Comparison of ENCODE assay signal across 1 cellular context in the genomic region with DNA sequence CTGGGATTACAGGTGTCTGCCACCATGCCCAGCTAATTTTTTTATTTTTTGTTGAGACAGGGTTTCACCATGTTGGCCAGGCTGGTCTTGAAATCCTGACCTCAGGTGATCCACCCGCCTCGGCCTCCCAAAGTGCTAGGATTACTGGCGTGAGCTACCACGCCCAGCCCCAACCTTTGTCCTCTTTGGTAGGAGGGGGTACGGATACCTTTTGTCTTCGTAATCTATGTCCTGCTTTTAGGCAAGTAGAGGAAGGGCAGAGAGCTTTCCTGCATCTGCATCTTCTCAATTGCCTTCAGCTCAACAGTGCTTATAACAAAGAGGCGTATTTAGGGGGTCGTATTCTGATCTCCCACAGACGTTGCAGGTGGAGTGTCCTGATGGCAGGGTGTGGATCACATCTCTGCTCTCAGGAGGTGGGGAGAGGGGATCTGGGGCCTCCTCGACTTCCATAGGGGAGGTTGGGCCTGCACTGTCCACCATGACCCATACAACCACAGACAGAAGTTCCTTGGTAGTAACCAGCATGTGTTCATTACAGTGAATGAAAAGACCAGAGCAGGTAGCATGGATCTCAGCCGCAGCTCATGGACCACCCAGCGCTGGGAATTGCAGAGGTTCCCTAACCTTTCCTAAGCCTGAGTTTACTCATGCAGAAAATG.
TF ChIP-seq lines count a peak whose summit lies in the region.

No MANE protein-coding gene starts in this region.

TF ChIP-seq in HepG2, 621 proteins besides CTCF, POLR2A, EP300 and RAD21 (continued from another document and continues in another):
- TF ChIP-seq, protein P1, sequence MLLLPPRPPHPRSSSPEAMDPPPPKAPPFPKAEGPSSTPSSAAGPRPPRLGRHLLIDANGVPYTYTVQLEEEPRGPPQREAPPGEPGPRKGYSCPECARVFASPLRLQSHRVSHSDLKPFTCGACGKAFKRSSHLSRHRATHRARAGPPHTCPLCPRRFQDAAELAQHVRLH (CRISPR knock-in tag; IDR thresholded peaks at IDR 0.05; ENCODE audit: borderline replicate concordance, low read depth) = 0 out of 2 replicates have a peak, but pooled peaks have one; percentile 18
- TF ChIP-seq ZNF737 (CRISPR knock-in tag; IDR thresholded peaks at IDR 0.05; ENCODE audit: borderline replicate concordance) = no peak
- TF ChIP-seq ARNTL (CRISPR knock-in tag; IDR thresholded peaks at IDR 0.05) = no peak
- TF ChIP-seq KDM4B (CRISPR knock-in tag; IDR thresholded peaks at IDR 0.05) = no peak
- TF ChIP-seq, protein P2, sequence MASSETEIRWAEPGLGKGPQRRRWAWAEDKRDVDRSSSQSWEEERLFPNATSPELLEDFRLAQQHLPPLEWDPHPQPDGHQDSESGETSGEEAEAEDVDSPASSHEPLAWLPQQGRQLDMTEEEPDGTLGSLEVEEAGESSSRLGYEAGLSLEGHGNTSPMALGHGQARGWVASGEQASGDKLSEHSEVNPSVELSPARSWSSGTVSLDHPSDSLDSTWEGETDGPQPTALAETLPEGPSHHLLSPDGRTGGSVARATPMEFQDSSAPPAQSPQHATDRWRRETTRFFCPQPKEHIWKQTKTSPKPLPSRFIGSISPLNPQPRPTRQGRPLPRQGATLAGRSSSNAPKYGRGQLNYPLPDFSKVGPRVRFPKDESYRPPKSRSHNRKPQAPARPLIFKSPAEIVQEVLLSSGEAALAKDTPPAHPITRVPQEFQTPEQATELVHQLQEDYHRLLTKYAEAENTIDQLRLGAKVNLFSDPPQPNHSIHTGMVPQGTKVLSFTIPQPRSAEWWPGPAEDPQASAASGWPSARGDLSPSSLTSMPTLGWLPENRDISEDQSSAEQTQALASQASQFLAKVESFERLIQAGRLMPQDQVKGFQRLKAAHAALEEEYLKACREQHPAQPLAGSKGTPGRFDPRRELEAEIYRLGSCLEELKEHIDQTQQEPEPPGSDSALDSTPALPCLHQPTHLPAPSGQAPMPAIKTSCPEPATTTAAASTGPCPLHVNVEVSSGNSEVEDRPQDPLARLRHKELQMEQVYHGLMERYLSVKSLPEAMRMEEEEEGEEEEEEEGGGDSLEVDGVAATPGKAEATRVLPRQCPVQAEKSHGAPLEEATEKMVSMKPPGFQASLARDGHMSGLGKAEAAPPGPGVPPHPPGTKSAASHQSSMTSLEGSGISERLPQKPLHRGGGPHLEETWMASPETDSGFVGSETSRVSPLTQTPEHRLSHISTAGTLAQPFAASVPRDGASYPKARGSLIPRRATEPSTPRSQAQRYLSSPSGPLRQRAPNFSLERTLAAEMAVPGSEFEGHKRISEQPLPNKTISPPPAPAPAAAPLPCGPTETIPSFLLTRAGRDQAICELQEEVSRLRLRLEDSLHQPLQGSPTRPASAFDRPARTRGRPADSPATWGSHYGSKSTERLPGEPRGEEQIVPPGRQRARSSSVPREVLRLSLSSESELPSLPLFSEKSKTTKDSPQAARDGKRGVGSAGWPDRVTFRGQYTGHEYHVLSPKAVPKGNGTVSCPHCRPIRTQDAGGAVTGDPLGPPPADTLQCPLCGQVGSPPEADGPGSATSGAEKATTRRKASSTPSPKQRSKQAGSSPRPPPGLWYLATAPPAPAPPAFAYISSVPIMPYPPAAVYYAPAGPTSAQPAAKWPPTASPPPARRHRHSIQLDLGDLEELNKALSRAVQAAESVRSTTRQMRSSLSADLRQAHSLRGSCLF (CRISPR knock-in tag; IDR thresholded peaks at IDR 0.05; ENCODE audit: borderline replicate concordance) = no peak
- no peak for TF ChIP-seq HNRNPLL (IDR thresholded peaks at IDR 0.05; ENCODE audit: low read depth, low read length, poor library complexity, severe bottlenecking)
- TF ChIP-seq REL (CRISPR knock-in tag; conservative IDR thresholded peaks at IDR 0.05) = no peak
- peak; percentile 26; the same call in 1 of the 2 replicates for TF ChIP-seq ZNF460 (CRISPR knock-in tag; IDR thresholded peaks at IDR 0.05; ENCODE audit: borderline replicate concordance)
- TF ChIP-seq, protein P3, sequence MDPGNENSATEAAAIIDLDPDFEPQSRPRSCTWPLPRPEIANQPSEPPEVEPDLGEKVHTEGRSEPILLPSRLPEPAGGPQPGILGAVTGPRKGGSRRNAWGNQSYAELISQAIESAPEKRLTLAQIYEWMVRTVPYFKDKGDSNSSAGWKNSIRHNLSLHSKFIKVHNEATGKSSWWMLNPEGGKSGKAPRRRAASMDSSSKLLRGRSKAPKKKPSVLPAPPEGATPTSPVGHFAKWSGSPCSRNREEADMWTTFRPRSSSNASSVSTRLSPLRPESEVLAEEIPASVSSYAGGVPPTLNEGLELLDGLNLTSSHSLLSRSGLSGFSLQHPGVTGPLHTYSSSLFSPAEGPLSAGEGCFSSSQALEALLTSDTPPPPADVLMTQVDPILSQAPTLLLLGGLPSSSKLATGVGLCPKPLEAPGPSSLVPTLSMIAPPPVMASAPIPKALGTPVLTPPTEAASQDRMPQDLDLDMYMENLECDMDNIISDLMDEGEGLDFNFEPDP (CRISPR knock-in tag; conservative IDR thresholded peaks at IDR 0.05) = 0 out of 2 replicates have a peak, but pooled peaks have one; percentile 32
- TF ChIP-seq RFX3 (CRISPR knock-in tag; IDR thresholded peaks at IDR 0.05) = no peak
- 0 out of 2 replicates have a peak, but pooled peaks have one; percentile 15 for TF ChIP-seq KLF13 (CRISPR knock-in tag; IDR thresholded peaks at IDR 0.05)
- TF ChIP-seq RXRB (CRISPR knock-in tag; IDR thresholded peaks at IDR 0.05; ENCODE audit: borderline replicate concordance) = no peak
- no peak; the same call in 1 of the 2 replicates for TF ChIP-seq ZNF619 (CRISPR knock-in tag; IDR thresholded peaks at IDR 0.05)
- TF ChIP-seq SRY (CRISPR knock-in tag; IDR thresholded peaks at IDR 0.05) = no peak
- TF ChIP-seq ZSCAN25 (CRISPR knock-in tag; IDR thresholded peaks at IDR 0.05) = no peak
- TF ChIP-seq MEIS1 (CRISPR knock-in tag; IDR thresholded peaks at IDR 0.05; ENCODE audit: borderline replicate concordance) = 0 out of 2 replicates have a peak, but pooled peaks have one; percentile 10
- TF ChIP-seq SOX13 (IDR thresholded peaks at IDR 0.05) = no peak; the same call in 1 of the 2 replicates
- TF ChIP-seq SOX13 (CRISPR knock-in tag; conservative IDR thresholded peaks at IDR 0.05 in 1 of 2, IDR thresholded peaks at IDR 0.05 in 1 of 2) = peak in 1 of 2 experiments; percentile 60; a peak in 1 of 4 replicates
- no peak for TF ChIP-seq SMARCE1 (IDR thresholded peaks at IDR 0.05; ENCODE audit: borderline replicate concordance)
- no peak for TF ChIP-seq SRSF9 (IDR thresholded peaks at IDR 0.05; ENCODE audit: borderline replicate concordance, insufficient read depth, low read depth, low read length, poor library complexity, severe bottlenecking)
- no peak for TF ChIP-seq ZNF547 (CRISPR knock-in tag; IDR thresholded peaks at IDR 0.05)
- TF ChIP-seq, protein P4, sequence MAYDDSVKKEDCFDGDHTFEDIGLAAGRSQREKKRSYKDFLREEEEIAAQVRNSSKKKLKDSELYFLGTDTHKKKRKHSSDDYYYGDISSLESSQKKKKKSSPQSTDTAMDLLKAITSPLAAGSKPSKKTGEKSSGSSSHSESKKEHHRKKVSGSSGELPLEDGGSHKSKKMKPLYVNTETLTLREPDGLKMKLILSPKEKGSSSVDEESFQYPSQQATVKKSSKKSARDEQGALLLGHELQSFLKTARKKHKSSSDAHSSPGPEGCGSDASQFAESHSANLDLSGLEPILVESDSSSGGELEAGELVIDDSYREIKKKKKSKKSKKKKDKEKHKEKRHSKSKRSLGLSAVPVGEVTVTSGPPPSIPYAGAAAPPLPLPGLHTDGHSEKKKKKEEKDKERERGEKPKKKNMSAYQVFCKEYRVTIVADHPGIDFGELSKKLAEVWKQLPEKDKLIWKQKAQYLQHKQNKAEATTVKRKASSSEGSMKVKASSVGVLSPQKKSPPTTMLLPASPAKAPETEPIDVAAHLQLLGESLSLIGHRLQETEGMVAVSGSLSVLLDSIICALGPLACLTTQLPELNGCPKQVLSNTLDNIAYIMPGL (CRISPR knock-in tag; IDR thresholded peaks at IDR 0.05; ENCODE audit: borderline replicate concordance in 1 of 2, low read depth in 1 of 2) = 0 out of 4 replicates have a peak, but pooled peaks of 1 of the 2 experiments have one; percentile 1
- no peak for TF ChIP-seq PHF20 (CRISPR knock-in tag; IDR thresholded peaks at IDR 0.05)
- no peak for TF ChIP-seq ZIK1 (CRISPR knock-in tag; IDR thresholded peaks at IDR 0.05; ENCODE audit: borderline replicate concordance, low read depth)
- TF ChIP-seq, protein P5, sequence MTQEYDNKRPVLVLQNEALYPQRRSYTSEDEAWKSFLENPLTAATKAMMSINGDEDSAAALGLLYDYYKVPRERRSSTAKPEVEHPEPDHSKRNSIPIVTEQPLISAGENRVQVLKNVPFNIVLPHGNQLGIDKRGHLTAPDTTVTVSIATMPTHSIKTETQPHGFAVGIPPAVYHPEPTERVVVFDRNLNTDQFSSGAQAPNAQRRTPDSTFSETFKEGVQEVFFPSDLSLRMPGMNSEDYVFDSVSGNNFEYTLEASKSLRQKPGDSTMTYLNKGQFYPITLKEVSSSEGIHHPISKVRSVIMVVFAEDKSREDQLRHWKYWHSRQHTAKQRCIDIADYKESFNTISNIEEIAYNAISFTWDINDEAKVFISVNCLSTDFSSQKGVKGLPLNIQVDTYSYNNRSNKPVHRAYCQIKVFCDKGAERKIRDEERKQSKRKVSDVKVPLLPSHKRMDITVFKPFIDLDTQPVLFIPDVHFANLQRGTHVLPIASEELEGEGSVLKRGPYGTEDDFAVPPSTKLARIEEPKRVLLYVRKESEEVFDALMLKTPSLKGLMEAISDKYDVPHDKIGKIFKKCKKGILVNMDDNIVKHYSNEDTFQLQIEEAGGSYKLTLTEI (CRISPR knock-in tag; conservative IDR thresholded peaks at IDR 0.05) = no peak
- TF ChIP-seq HNF4A (CRISPR knock-in tag; IDR thresholded peaks at IDR 0.05) = peak; percentile 47
- TF ChIP-seq PPARG (CRISPR knock-in tag; conservative IDR thresholded peaks at IDR 0.05) = peak; percentile 49; the same call in 1 of the 2 replicates
- no peak for TF ChIP-seq ZNF839 (CRISPR knock-in tag; IDR thresholded peaks at IDR 0.05; ENCODE audit: borderline replicate concordance)
- TF ChIP-seq DNMT1 (CRISPR knock-in tag; IDR thresholded peaks at IDR 0.05) = no peak
- TF ChIP-seq ZBTB42 (CRISPR knock-in tag; IDR thresholded peaks at IDR 0.05) = no peak
- no peak for TF ChIP-seq SRSF1 (optimal IDR thresholded peaks at IDR 0.05; ENCODE audit: low read depth, low read length)
- no peak for TF ChIP-seq ZNF484 (CRISPR knock-in tag; IDR thresholded peaks at IDR 0.05; ENCODE audit: borderline replicate concordance, low read depth)
- no peak for TF ChIP-seq SOX6 (IDR thresholded peaks at IDR 0.05)
- TF ChIP-seq SOX6 (CRISPR knock-in tag; IDR thresholded peaks at IDR 0.05) = peak; percentile 65
- TF ChIP-seq, protein P6, sequence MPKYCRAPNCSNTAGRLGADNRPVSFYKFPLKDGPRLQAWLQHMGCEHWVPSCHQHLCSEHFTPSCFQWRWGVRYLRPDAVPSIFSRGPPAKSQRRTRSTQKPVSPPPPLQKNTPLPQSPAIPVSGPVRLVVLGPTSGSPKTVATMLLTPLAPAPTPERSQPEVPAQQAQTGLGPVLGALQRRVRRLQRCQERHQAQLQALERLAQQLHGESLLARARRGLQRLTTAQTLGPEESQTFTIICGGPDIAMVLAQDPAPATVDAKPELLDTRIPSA (CRISPR knock-in tag; IDR thresholded peaks at IDR 0.05; ENCODE audit: borderline replicate concordance) = no peak
- peak; percentile 11; the same call in 1 of the 2 replicates for TF ChIP-seq CEBPG (CRISPR knock-in tag; IDR thresholded peaks at IDR 0.05)
- TF ChIP-seq, protein P7, sequence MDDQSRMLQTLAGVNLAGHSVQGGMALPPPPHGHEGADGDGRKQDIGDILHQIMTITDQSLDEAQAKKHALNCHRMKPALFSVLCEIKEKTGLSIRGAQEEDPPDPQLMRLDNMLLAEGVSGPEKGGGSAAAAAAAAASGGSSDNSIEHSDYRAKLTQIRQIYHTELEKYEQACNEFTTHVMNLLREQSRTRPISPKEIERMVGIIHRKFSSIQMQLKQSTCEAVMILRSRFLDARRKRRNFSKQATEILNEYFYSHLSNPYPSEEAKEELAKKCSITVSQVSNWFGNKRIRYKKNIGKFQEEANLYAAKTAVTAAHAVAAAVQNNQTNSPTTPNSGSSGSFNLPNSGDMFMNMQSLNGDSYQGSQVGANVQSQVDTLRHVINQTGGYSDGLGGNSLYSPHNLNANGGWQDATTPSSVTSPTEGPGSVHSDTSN (CRISPR knock-in tag; IDR thresholded peaks at IDR 0.05; ENCODE audit: borderline replicate concordance) = no peak
- TF ChIP-seq SP5 (CRISPR knock-in tag; IDR thresholded peaks at IDR 0.05; ENCODE audit: borderline replicate concordance, low read depth) = peak; percentile 73
- TF ChIP-seq CHD2 (IDR thresholded peaks at IDR 0.05; ENCODE audit: low read depth, low read length) = no peak
- no peak for TF ChIP-seq POLR2G (IDR thresholded peaks at IDR 0.05; ENCODE audit: low read depth, low read length)
- TF ChIP-seq NFIB (CRISPR knock-in tag; IDR thresholded peaks at IDR 0.05; ENCODE audit: borderline replicate concordance) = no peak
- TF ChIP-seq, protein P8, sequence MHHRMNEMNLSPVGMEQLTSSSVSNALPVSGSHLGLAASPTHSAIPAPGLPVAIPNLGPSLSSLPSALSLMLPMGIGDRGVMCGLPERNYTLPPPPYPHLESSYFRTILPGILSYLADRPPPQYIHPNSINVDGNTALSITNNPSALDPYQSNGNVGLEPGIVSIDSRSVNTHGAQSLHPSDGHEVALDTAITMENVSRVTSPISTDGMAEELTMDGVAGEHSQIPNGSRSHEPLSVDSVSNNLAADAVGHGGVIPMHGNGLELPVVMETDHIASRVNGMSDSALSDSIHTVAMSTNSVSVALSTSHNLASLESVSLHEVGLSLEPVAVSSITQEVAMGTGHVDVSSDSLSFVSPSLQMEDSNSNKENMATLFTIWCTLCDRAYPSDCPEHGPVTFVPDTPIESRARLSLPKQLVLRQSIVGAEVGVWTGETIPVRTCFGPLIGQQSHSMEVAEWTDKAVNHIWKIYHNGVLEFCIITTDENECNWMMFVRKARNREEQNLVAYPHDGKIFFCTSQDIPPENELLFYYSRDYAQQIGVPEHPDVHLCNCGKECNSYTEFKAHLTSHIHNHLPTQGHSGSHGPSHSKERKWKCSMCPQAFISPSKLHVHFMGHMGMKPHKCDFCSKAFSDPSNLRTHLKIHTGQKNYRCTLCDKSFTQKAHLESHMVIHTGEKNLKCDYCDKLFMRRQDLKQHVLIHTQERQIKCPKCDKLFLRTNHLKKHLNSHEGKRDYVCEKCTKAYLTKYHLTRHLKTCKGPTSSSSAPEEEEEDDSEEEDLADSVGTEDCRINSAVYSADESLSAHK (CRISPR knock-in tag; IDR thresholded peaks at IDR 0.05; ENCODE audit: borderline replicate concordance) = no peak
- TF ChIP-seq MAFF (IDR thresholded peaks at IDR 0.05; ENCODE audit: low read depth, low read length) = no peak
- TF ChIP-seq PRMT3 (CRISPR knock-in tag; IDR thresholded peaks at IDR 0.05; ENCODE audit: borderline replicate concordance, low read depth) = no peak
- TF ChIP-seq, protein P9, sequence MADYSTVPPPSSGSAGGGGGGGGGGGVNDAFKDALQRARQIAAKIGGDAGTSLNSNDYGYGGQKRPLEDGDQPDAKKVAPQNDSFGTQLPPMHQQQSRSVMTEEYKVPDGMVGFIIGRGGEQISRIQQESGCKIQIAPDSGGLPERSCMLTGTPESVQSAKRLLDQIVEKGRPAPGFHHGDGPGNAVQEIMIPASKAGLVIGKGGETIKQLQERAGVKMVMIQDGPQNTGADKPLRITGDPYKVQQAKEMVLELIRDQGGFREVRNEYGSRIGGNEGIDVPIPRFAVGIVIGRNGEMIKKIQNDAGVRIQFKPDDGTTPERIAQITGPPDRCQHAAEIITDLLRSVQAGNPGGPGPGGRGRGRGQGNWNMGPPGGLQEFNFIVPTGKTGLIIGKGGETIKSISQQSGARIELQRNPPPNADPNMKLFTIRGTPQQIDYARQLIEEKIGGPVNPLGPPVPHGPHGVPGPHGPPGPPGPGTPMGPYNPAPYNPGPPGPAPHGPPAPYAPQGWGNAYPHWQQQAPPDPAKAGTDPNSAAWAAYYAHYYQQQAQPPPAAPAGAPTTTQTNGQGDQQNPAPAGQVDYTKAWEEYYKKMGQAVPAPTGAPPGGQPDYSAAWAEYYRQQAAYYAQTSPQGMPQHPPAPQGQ (CRISPR knock-in tag; IDR thresholded peaks at IDR 0.05; ENCODE audit: borderline replicate concordance) = no peak
